ENCODE assay signal across 24 cellular contexts in the genomic region with DNA sequence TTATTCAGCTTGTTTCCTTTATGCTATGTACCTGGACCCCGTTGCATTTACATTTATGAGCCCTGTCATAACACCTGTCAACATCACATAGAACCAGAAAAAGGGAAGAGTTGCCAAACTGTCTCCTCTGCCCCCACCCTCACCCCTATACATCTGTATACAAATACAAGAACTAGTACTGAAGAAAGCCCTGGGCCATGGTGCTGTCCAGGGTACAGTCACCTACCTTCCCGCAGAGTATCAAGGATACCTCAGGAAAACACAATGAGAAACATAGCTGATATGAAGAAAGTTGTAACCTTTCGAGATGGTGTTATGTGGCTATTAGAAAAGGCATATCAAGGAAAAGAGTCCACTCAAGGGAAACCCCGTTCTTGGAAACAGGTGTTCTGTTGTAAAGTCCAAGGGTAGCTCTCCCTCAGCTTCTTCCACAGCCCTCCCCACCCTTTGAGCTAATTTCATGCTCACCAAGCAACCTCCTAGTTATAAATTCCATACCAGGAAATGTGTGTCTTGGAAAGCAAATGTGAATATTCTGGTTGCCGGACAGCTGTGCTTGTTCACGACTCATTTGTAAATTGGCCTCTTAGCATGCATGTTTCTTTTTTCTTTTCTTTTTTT. TPM values are rescaled to one million over a fixed set of nuclear protein-coding genes. Genes with fewer than 3 reads are reported as not detected.
"Had no signal": no experiment of that assay in that cellular context is flagged by ENCODE, and none has a peak within 500 bp of the region (broad histone marks: within the 10 kb centered on the region; RNA-seq: fewer than 3 reads in every experiment).

No MANE protein-coding gene starts in this region.

- H3K4me3 Mint-ChIP-seq: naive thymus-derived CD8-positive, alpha-beta T cell; neural crest cell; type B pancreatic cell had no signal

- H3K36me3 ChIP-seq: esophagus muscularis mucosa, gastroesophageal sphincter, ovary, right atrium auricular region, sigmoid colon had no signal

- H3K9me3 Mint-ChIP-seq: naive thymus-derived CD8-positive, alpha-beta T cell; neural crest cell; type B pancreatic cell had no signal

- H3K4me1 ChIP-seq: esophagus muscularis mucosa, gastroesophageal sphincter, right atrium auricular region, sigmoid colon had no signal

- DNase-seq: dorsolateral prefrontal cortex; effector memory CD4-positive, alpha-beta T cell; kidney; left cardiac atrium; left ventricle myocardium superior; mesendoderm; naive thymus-derived CD8-positive, alpha-beta T cell; nucleus accumbens; ovary; sigmoid colon; stimulated activated CD4-positive, alpha-beta T cell treated with anti-CD3 and anti-CD28 coated beads, Interleukin-2, amount 100 ng/mL, for 48 hours; stimulated activated naive CD4-positive, alpha-beta T cell treated with Interleukin-2 at 50 U/mL for 16 hours had no signal

- H3K36me3 Mint-ChIP-seq: naive thymus-derived CD8-positive, alpha-beta T cell; type B pancreatic cell had no signal

- H3K4me1 Mint-ChIP-seq: neural crest cell had no signal

- H3K9me3 ChIP-seq: esophagus muscularis mucosa, gastroesophageal sphincter, ovary, right atrium auricular region, sigmoid colon had no signal

- H3K27ac Mint-ChIP-seq: type B pancreatic cell had no signal

- H3K4me2 ChIP-seq: smooth muscle cell had no signal

- H3K27me3 ChIP-seq: ovary, right atrium auricular region, sigmoid colon had no signal

- H3K27ac ChIP-seq: coronary artery, dorsolateral prefrontal cortex, epithelial cell of prostate, esophagus muscularis mucosa, gastroesophageal sphincter, ovary, right atrium auricular region, sigmoid colon had no signal

- ATAC-seq: gastroesophageal sphincter; left cardiac atrium; left ventricle myocardium superior; naive thymus-derived CD8-positive, alpha-beta T cell had no signal

- H3K4me3 ChIP-seq: coronary artery, dorsolateral prefrontal cortex, esophagus muscularis mucosa, gastroesophageal sphincter, ovary, right atrium auricular region, sigmoid colon, smooth muscle cell had no signal

RNA-seq across cellular contexts. Expression of gene AVPR1B, which starts 16.7 kb away (rescaled TPM):
- total RNA-seq: cerebellum; esophagus muscularis mucosa; gastroesophageal sphincter; left cardiac atrium; left ventricle myocardium superior; lung microvascular endothelial cell; mononuclear cell; naive thymus-derived CD8-positive, alpha-beta T cell; neural crest cell; ovary; posterior vena cava; right atrium auricular region; smooth muscle cell had no signal
- polyA plus RNA-seq: naive thymus-derived CD8-positive, alpha-beta T cell; ovary; smooth muscle cell had no signal
